In the genomic region with DNA sequence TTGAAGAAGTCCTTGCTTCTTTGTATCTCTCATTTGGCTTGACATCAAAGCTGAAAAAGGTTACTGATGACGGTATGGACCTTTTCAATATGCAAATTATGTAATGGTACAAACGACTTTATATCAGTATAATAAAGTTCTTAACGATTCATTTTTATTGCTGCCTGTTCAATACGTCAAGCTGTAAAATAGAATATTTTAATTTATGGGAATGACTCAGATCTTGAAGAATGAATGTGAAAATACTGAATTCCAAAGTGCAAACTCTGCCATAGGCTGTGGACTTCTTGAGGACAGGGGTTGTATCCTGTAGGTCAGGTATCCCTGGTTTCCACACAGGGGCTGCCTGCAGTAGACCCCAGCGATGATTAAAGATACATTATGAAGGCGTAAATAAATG, we compare ENCODE assay signal across 21 cellular contexts.
DNase-seq lines count a peak whose midpoint lies in the region; FAIRE-seq and TF ChIP-seq lines count a peak whose summit lies in the region.
"Had no signal": no experiment of that assay in that cellular context is flagged by ENCODE, and none has a peak within 500 bp of the region (broad histone marks: within the 10 kb centered on the region; RNA-seq: fewer than 3 reads in every experiment).

No MANE protein-coding gene starts in this region.

- no peak overlapping the region for H3K9ac ChIP-seq in mammary epithelial cell (ENCODE audit: insufficient read depth, low read length)
- H3K9ac ChIP-seq: BLaER1 treated with 17β-estradiol and CSF1 and Interleukin-3, amounts not matched to agents 10 nM and 100 nM had no signal

- intact Hi-C loops in MCF 10A (cut with micrococcal nuclease) = no loop called here
- intact Hi-C loops in mammary epithelial cell (cut with micrococcal nuclease) = no loop called here
- intact Hi-C loops in activated CD4-positive, alpha-beta memory T cell treated with anti-CD3 and anti-CD28 coated beads for 36 hours (cut with micrococcal nuclease) = no loop called here

- H3K9me3 ChIP-seq in mammary epithelial cell (replicated peaks; ENCODE audit: insufficient read depth, low read length) (no peaks in the 10 kb centered on the region), BE2C (no peaks in the 10 kb centered on the region)
- H3K9me3 ChIP-seq: BLaER1 treated with 17β-estradiol and CSF1 and Interleukin-3, amounts not matched to agents 10 nM and 100 nM; body of pancreas; upper lobe of left lung had no signal

- 90% methylated on average over 6 of the region's 6 CpGs for WGBS in mammary epithelial cell (ENCODE audit: low coverage, missing lambda C conversion rate)

- FAIRE-seq in colon (lab: Jason Lieb, UNC) (peak; percentile 41), GM12891 (lab: Jason Lieb, UNC) (no peak)
- FAIRE-seq: A204.1, G401.6 had no signal

- POLR2A ChIA-PET in MCF 10A (lab: Yijun Ruan, JAX) = interaction anchor here (0.5 to 0.6 kb wide), 2 partner anchors 540 to 1134 kb away, joined by 3 to 4 read pairs; no protein-coding TSS in a partner anchor
- POLR2A ChIA-PET in activated CD4-positive, alpha-beta memory T cell treated with anti-CD3 and anti-CD28 coated beads for 36 hours (lab: Charles Lee) = no interaction called here

- peaks cover 23% of the 10 kb centered on the region for H3K4me1 Mint-ChIP-seq in MCF 10A (ENCODE audit: insufficient read depth, unreplicated experiment)
- peaks cover 40% of the 10 kb centered on the region for H3K4me1 Mint-ChIP-seq in activated CD4-positive, alpha-beta memory T cell treated with anti-CD3 and anti-CD28 coated beads for 36 hours (ENCODE audit: low read depth)

- H3K27ac ChIP-seq in mammary epithelial cell (ENCODE audit: insufficient read depth, low read depth, low read length) (no peak overlapping the region), substantia nigra (ENCODE audit: low read depth, low read length, poor library complexity, severe bottlenecking) (peak overlapping the region; percentile 38)
- H3K27ac ChIP-seq: BLaER1 treated with 17β-estradiol and CSF1 and Interleukin-3, amounts not matched to agents 10 nM and 100 nM; body of pancreas; coronary artery; RWPE1; upper lobe of left lung had no signal

- H3K36me3 Mint-ChIP-seq in MCF 10A (ENCODE audit: insufficient read depth, unreplicated experiment) = no peaks in the 10 kb centered on the region
- peaks cover 13% of the 10 kb centered on the region for H3K36me3 Mint-ChIP-seq in activated CD4-positive, alpha-beta memory T cell treated with anti-CD3 and anti-CD28 coated beads for 36 hours

- no peaks in the 10 kb centered on the region for H3K79me2 ChIP-seq in mammary epithelial cell (ENCODE audit: insufficient read depth, low read length)

- BruUV-seq in MCF 10A (replicated peaks; lab: Mats Ljungman, UMichigan) (no TSS peak), mammary epithelial cell (replicated peaks; lab: Mats Ljungman, UMichigan) (no TSS peak)

- H3K4me2 ChIP-seq in mammary epithelial cell (ENCODE audit: insufficient read depth, low read depth, low read length) = no peak overlapping the region
- H3K4me2 ChIP-seq: BLaER1 treated with 17β-estradiol and CSF1 and Interleukin-3, amounts not matched to agents 10 nM and 100 nM had no signal

- no peak overlapping the region for H3K4me3 Mint-ChIP-seq in MCF 10A (ENCODE audit: unreplicated experiment)
- no peak overlapping the region for H3K4me3 Mint-ChIP-seq in activated CD4-positive, alpha-beta memory T cell treated with anti-CD3 and anti-CD28 coated beads for 36 hours
- H3K4me3 Mint-ChIP-seq: activated naive CD4-positive, alpha-beta T cell treated with anti-CD3 and anti-CD28 coated beads, Interleukin-2, amount 50 U/mL, for 24 hours; activated T-helper 1 cell treated with anti-CD3 and anti-CD28 coated beads, Interleukin-12 subunit alpha, Interleukin-12 subunit beta, Interleukin-2, Interleukin-4 antibody, amounts not matched to agents 30 ng/mL and 10 ng/mL and 1 ng/mL, durations not matched to agents 14 hours and 24 hours and 36 hours had no signal

- CTCF ChIA-PET in MCF 10A (lab: Yijun Ruan, JAX) = interaction anchor here (0.6 to 1.6 kb wide), 3 partner anchors 39 to 752 kb away, joined by 3 to 4 read pairs (median 4); no protein-coding TSS in a partner anchor
- CTCF ChIA-PET in mammary epithelial cell (lab: Charles Lee; ENCODE audit: low non-redundant PET) = no interaction called here
- CTCF ChIA-PET in activated CD4-positive, alpha-beta memory T cell treated with anti-CD3 and anti-CD28 coated beads for 36 hours (lab: Charles Lee) = interaction anchor here (0.9 kb wide), 1 partner anchor 157 kb away, joined by 3 read pairs; a partner anchor contains a TSS

- no peak overlapping the region for H2AFZ ChIP-seq in mammary epithelial cell (ENCODE audit: low read depth, low read length)

- H3K27me3 ChIP-seq in mammary epithelial cell (ENCODE audit: insufficient read depth, low read length) = no peaks in the 10 kb centered on the region
- H3K27me3 ChIP-seq in BE2C = no peaks in the 10 kb centered on the region
- H3K27me3 ChIP-seq: BLaER1 treated with 17β-estradiol and CSF1 and Interleukin-3, amounts not matched to agents 10 nM and 100 nM; body of pancreas; upper lobe of left lung had no signal

- TF ChIP-seq POLR2A in GM12891 (IDR thresholded peaks at IDR 0.05; ENCODE audit: low read depth, low read length) = no peak

- peak overlapping the region; percentile 59 for H3K27ac Mint-ChIP-seq in MCF 10A (ENCODE audit: low read depth, unreplicated experiment)
- no peak overlapping the region for H3K27ac Mint-ChIP-seq in activated CD4-positive, alpha-beta memory T cell treated with anti-CD3 and anti-CD28 coated beads for 36 hours
- H3K27ac Mint-ChIP-seq: activated naive CD4-positive, alpha-beta T cell treated with anti-CD3 and anti-CD28 coated beads, Interleukin-2, amount 50 U/mL, for 24 hours; activated T-helper 1 cell treated with anti-CD3 and anti-CD28 coated beads, Interleukin-12 subunit alpha, Interleukin-12 subunit beta, Interleukin-2, Interleukin-4 antibody, amounts not matched to agents 30 ng/mL and 10 ng/mL and 1 ng/mL, durations not matched to agents 14 hours and 24 hours and 36 hours had no signal

- H3K4me3 ChIP-seq in mammary epithelial cell (replicated peaks in 1 of 3; ENCODE audit: insufficient read depth in 1 of 3, low read depth in 2 of 3, low read length in 3 of 3) = no peak overlapping the region
- no peak overlapping the region for H3K4me3 ChIP-seq in BE2C (ENCODE audit: low read depth, low read length)
- H3K4me3 ChIP-seq: BLaER1 treated with 17β-estradiol and CSF1 and Interleukin-3, amounts not matched to agents 10 nM and 100 nM; body of pancreas; coronary artery; lung; upper lobe of left lung had no signal

- in situ Hi-C loops in mammary epithelial cell (cut with MboI; ENCODE audit: low sequenced_read_pairs in 2 of 2) = no loop called here

- peaks cover 17% of the 10 kb centered on the region for H3K4me1 ChIP-seq in mammary epithelial cell (ENCODE audit: insufficient read depth, low read length)
- H3K4me1 ChIP-seq in BE2C = no peaks in the 10 kb centered on the region
- H3K4me1 ChIP-seq: body of pancreas had no signal

- H3K36me3 ChIP-seq in mammary epithelial cell (ENCODE audit: insufficient read depth, low read length) = no peaks in the 10 kb centered on the region
- no peaks in the 10 kb centered on the region for H3K36me3 ChIP-seq in BE2C
- H3K36me3 ChIP-seq: upper lobe of left lung had no signal

- no peaks in the 10 kb centered on the region for H4K20me1 ChIP-seq in mammary epithelial cell (ENCODE audit: insufficient read depth, low read length)
- H4K20me1 ChIP-seq: BLaER1 treated with 17β-estradiol and CSF1 and Interleukin-3, amounts not matched to agents 10 nM and 100 nM had no signal

- dilution Hi-C loops in mammary epithelial cell (cut with HindIII; ENCODE audit: low sequenced_read_pairs) = no loop called here

- no peaks in the 10 kb centered on the region for H3K27me3 Mint-ChIP-seq in MCF 10A (ENCODE audit: insufficient read depth, unreplicated experiment)
- no peaks in the 10 kb centered on the region for H3K27me3 Mint-ChIP-seq in activated CD4-positive, alpha-beta memory T cell treated with anti-CD3 and anti-CD28 coated beads for 36 hours
- H3K27me3 Mint-ChIP-seq: activated naive CD4-positive, alpha-beta T cell treated with anti-CD3 and anti-CD28 coated beads, Interleukin-2, amount 50 U/mL, for 24 hours had no signal

- no peak for TF ChIP-seq CTCF in MCF 10A (IDR thresholded peaks at IDR 0.05; ENCODE audit: unreplicated experiment)
- TF ChIP-seq CTCF in mammary epithelial cell (conservative IDR thresholded peaks at IDR 0.05 in 1 of 2, IDR thresholded peaks at IDR 0.05 in 1 of 2; ENCODE audit: extremely low read depth in 1 of 2, insufficient read depth in 1 of 2, low read depth in 1 of 2, low read length in 2 of 2) = no peak
- no peak for TF ChIP-seq CTCF in BE2C (IDR thresholded peaks at IDR 0.05; ENCODE audit: low read depth, low read length)

- no peaks in the 10 kb centered on the region for H3K9me3 Mint-ChIP-seq in MCF 10A (ENCODE audit: unreplicated experiment)
- H3K9me3 Mint-ChIP-seq in activated CD4-positive, alpha-beta memory T cell treated with anti-CD3 and anti-CD28 coated beads for 36 hours = no peaks in the 10 kb centered on the region
- H3K9me3 Mint-ChIP-seq: activated naive CD4-positive, alpha-beta T cell treated with anti-CD3 and anti-CD28 coated beads, Interleukin-2, amount 50 U/mL, for 24 hours; activated T-helper 1 cell treated with anti-CD3 and anti-CD28 coated beads, Interleukin-12 subunit alpha, Interleukin-12 subunit beta, Interleukin-2, Interleukin-4 antibody, amounts not matched to agents 30 ng/mL and 10 ng/mL and 1 ng/mL, durations not matched to agents 14 hours and 24 hours and 36 hours had no signal

- DNase-seq in MCF 10A (ENCODE audit: unreplicated experiment) = no peak
- DNase-seq in mammary epithelial cell = no peak
- DNase-seq in LoVo (ENCODE audit: low spot score) = peak; percentile 53
- DNase-seq in substantia nigra (lab: John Stamatoyannopoulos, UW) = no peak
- no peak for DNase-seq in GM12891 (ENCODE audit: insufficient read length, low spot score)
- DNase-seq in BE2C = no peak
- DNase-seq in activated CD4-positive, alpha-beta memory T cell treated with anti-CD3 and anti-CD28 coated beads for 36 hours = no peak
- DNase-seq: activated CD4-positive, alpha-beta T cell treated with anti-CD3 and anti-CD28 coated beads for 1 hour; body of pancreas; NCI-H1694; NCI-H226; upper lobe of left lung had no signal

TF ChIP-seq in GM12891, 5 proteins besides CTCF, POLR2A, EP300 and RAD21:
- TF ChIP-seq POU2F2 (IDR thresholded peaks at IDR 0.05; ENCODE audit: low read depth, low read length) (no peak), POLR2AphosphoS5 (IDR thresholded peaks at IDR 0.05; ENCODE audit: low read depth, low read length) (no peak), SPI1 (IDR thresholded peaks at IDR 0.05; ENCODE audit: low read depth, low read length) (no peak), TAF1 (IDR thresholded peaks at IDR 0.05; ENCODE audit: low read depth, low read length) (no peak), PAX5 (IDR thresholded peaks at IDR 0.05; ENCODE audit: insufficient read depth, low read length, severe bottlenecking) (no peak)
